In the genomic region with DNA sequence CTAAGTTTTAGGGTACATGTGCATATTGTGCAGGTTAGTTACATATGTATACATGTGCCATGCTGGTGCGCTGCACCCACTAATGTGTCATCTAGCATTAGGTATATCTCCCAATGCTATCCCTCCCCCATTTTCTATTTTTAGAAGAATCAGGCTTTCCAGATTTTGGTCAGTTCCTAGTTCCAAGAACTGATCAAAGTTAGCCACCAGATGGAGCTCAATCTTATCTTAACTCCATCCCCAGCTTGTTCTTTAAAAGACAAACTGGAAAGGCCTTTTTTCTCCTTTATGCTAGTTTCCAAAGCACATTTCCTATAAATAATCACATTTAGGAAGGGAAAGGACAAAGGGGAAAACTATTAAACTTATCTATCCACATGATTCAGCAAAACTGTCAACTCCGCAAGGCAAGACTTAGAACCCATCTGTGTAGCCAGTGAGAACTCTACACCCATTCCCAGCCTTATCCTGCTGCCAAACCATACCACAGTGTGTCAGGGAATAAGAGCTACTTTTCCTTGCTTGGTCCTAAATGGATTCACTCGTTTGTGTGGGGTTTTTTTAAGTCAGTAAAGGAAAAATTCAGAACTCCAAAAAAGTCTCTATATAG, we compare ENCODE assay signal across 9 cellular contexts. TPM values are rescaled to one million over a fixed set of nuclear protein-coding genes. Genes with fewer than 3 reads are reported as not detected.
A peak's percentile ranks its signal among the peaks of the same experiment; 100 is the strongest.
DNase-seq lines count a peak whose midpoint lies in the region; ATAC-seq, FAIRE-seq and TF ChIP-seq lines count a peak whose summit lies in the region.
"Had no signal": no experiment of that assay in that cellular context is flagged by ENCODE, and none has a peak within 500 bp of the region (broad histone marks: within the 10 kb centered on the region; RNA-seq: fewer than 3 reads in every experiment).

No MANE protein-coding gene starts in this region.

- peak; percentile 34 for TF ChIP-seq CTCF in bronchial epithelial cell (IDR thresholded peaks at IDR 0.05; ENCODE audit: insufficient read depth, low read length, severe bottlenecking)
- TF ChIP-seq CTCF in prostate gland (IDR thresholded peaks at IDR 0.05) = peak in 2 of 4 experiments; percentile 24 to 38

- TF ChIP-seq POLR2A in prostate gland (IDR thresholded peaks at IDR 0.05) = no peak

- H3K27me3 ChIP-seq in bronchial epithelial cell (ENCODE audit: control insufficient read depth, insufficient read depth, low read length) (no peaks in the 10 kb centered on the region), prostate gland (replicated peaks; ENCODE audit: insufficient read depth) (no peaks in the 10 kb centered on the region)

- no peak for FAIRE-seq in bronchial epithelial cell (lab: Jason Lieb, UNC)
- FAIRE-seq: islet of Langerhans had no signal

- no peaks in the 10 kb centered on the region for H3K9me3 ChIP-seq in prostate gland

- peaks cover 1% of the 10 kb centered on the region for H3K36me3 ChIP-seq in bronchial epithelial cell (ENCODE audit: control insufficient read depth, insufficient read depth, low read length)
- no peaks in the 10 kb centered on the region for H3K36me3 ChIP-seq in prostate gland

- DNase-seq in EH (ENCODE audit: low read depth) = peak; percentile 72
- peak; percentile 7 for DNase-seq in LoVo (ENCODE audit: low spot score)
- DNase-seq in bronchial epithelial cell (ENCODE audit: low read depth) = peak; percentile 53
- DNase-seq in middle frontal gyrus (ENCODE audit: extremely low spot score, low spot score) = peak; percentile 63
- DNase-seq in activated CD8-positive, alpha-beta memory T cell treated with anti-CD3 and anti-CD28 coated beads, Interleukin-2, amount 50 U/mL, for 48 hours = no peak
- no peak for DNase-seq in prostate gland (ENCODE audit: low spot score)
- no peak for DNase-seq in effector CD4-positive, alpha-beta T cell

- no peak overlapping the region for H3K27ac ChIP-seq in prostate gland

- WGBS in prostate gland = 58% methylated on average over 3 of the region's 3 CpGs

- no peaks in the 10 kb centered on the region for H3K4me1 ChIP-seq in prostate gland (replicated peaks)

- H3K4me3 ChIP-seq in bronchial epithelial cell (ENCODE audit: low read depth, low read length) = no peak overlapping the region
- H3K4me3 ChIP-seq in prostate gland = no peak overlapping the region

- intact Hi-C loops in prostate gland (cut with DNase I) = loop anchor here (2.0 kb wide), 1 partner anchor 41 kb away; no protein-coding TSS in a partner anchor

- ATAC-seq in GM21515 (IDR thresholded peaks at IDR 0.05; ENCODE audit: unreplicated experiment) = no peak

RNA-seq across cellular contexts. Expression of gene KHDC1, which starts 22.8 kb away (rescaled TPM):
- 1.3 and 1.7 TPM in 2 replicates for total RNA-seq in bronchial epithelial cell
- 1 to 10 TPM; 4.1 to 4.2 TPM for total RNA-seq in prostate gland

Comparison
In these comparisons a context has a peak if more than half of its experiments do, and no peak if none do; other contexts are left out.
1. DNase-seq: peak in EH (single experiment), LoVo (single experiment), bronchial epithelial cell (single experiment) and middle frontal gyrus (single experiment); none in activated CD8-positive, alpha-beta memory T cell treated with anti-CD3 and anti-CD28 coated beads, Interleukin-2, amount 50 U/mL, for 48 hours (single experiment), prostate gland (single experiment) and effector CD4-positive, alpha-beta T cell (single experiment).